18 cellular contexts compared by ENCODE assay signal in genomic region chr1:107637101-107637500, GRCh38.
DNase-seq lines count a peak whose midpoint lies in the region; FAIRE-seq and TF ChIP-seq lines count a peak whose summit lies in the region.
"Had no signal": no experiment of that assay in that cellular context is flagged by ENCODE, and none has a peak within 500 bp of the region (broad histone marks: within the 10 kb centered on the region; RNA-seq: fewer than 3 reads in every experiment).

No MANE protein-coding gene starts in this region.

- DNase-seq in Caki2 (ENCODE audit: low read depth) (peak; percentile 8), LHCN-M2 (ENCODE audit: low read depth) (peak; percentile 39), astrocyte (ENCODE audit: low read depth) (peak; percentile 41), iris pigment epithelial cell (ENCODE audit: low read depth) (peak; percentile 12), transverse colon (no peak), foreskin melanocyte (no peak), H9 (no peak)
- DNase-seq: C1 segment of cervical spinal cord; CD4-positive, alpha-beta T cell; DMS79; EL; GOT3; HCEC 1CT; HFFc6 had no signal

- H3K4ac ChIP-seq in H9 (ENCODE audit: low read depth, low read length): no peak overlapping the region

- no peak overlapping the region for H3K14ac ChIP-seq in H9 (ENCODE audit: insufficient read depth, low read length)

- in situ Hi-C loops in Caki2 (cut with HindIII; ENCODE audit: low pct_unique_long_range_greater_than_20kb, low sequenced_read_pairs) (no loop called here), transverse colon (cut with MboI; ENCODE audit: low pct_ligation_motif_present in 1 of 4, low pct_unique_long_range_greater_than_20kb in 1 of 4, low sequenced_read_pairs in 3 of 4) (no loop called here)

- peaks cover 2% of the 10 kb centered on the region for H3K9me3 Mint-ChIP-seq in astrocyte (ENCODE audit: unreplicated experiment)
- peaks cover 0 to 2% of the 10 kb centered on the region in 2 experiments; a peak in 1 of 5 replicates for H3K9me3 Mint-ChIP-seq in H9

- no peak overlapping the region for H4K91ac ChIP-seq in H9 (ENCODE audit: insufficient read length, low read depth, low read length)

- H4K20me1 ChIP-seq in astrocyte (ENCODE audit: insufficient read depth, low read length) (no peaks in the 10 kb centered on the region), H9 (ENCODE audit: control insufficient read depth, insufficient read depth, insufficient read length) (no peaks in the 10 kb centered on the region)

- no peak overlapping the region for H4K5ac ChIP-seq in H9 (ENCODE audit: insufficient read length, low read depth, low read length)

- no peak overlapping the region for H2BK5ac ChIP-seq in H9 (ENCODE audit: insufficient read length, low read length)

- WGBS in transverse colon (ENCODE audit: low coverage in 1 of 2), 2 donors: 84 to 89% methylated on average over 4 to 6 of the region's 6 CpGs
- WGBS in H9 (ENCODE audit: extremely low coverage, insufficient read length, low lambda C conversion rate): no CpG with 5 or more reads among the region's 6 CpGs

- no peak overlapping the region for H2BK15ac ChIP-seq in H9 (ENCODE audit: low read depth, low read length)

- no peak overlapping the region for H2BK12ac ChIP-seq in H9 (ENCODE audit: insufficient read length, low read depth, low read length)

- H3K4me3 Mint-ChIP-seq in astrocyte (ENCODE audit: unreplicated experiment) (no peak overlapping the region), H9 (no peak overlapping the region)
- H3K4me3 Mint-ChIP-seq: B cell; CD4-positive, alpha-beta T cell; HFFc6 had no signal

- FAIRE-seq in astrocyte (lab: Jason Lieb, UNC): no peak
- FAIRE-seq: G401.6, GM12891 had no signal

- H3K4me1 ChIP-seq in astrocyte (ENCODE audit: insufficient read depth, low read length) (no peaks in the 10 kb centered on the region), transverse colon (no peaks in the 10 kb centered on the region), H9 (ENCODE audit: insufficient read depth, low read length) (no peaks in the 10 kb centered on the region)

- no peaks in the 10 kb centered on the region for H3K36me3 Mint-ChIP-seq in astrocyte (ENCODE audit: low read depth, unreplicated experiment)
- no peaks in the 10 kb centered on the region for H3K36me3 Mint-ChIP-seq in H9 (ENCODE audit: insufficient read depth in 1 of 3, low read depth in 3 of 3)

- H2AFZ ChIP-seq in astrocyte (ENCODE audit: low read depth, low read length): no peak overlapping the region
- H2AFZ ChIP-seq in H9 (ENCODE audit: low read length): no peak overlapping the region

- H3K27ac ChIP-seq in astrocyte (ENCODE audit: low read depth, low read length) (no peak overlapping the region), transverse colon (no peak overlapping the region), H9 (ENCODE audit: insufficient read length, low read depth, low read length) (no peak overlapping the region)
- H3K27ac ChIP-seq: HL-60 had no signal

- H3K9me3 ChIP-seq in astrocyte (ENCODE audit: insufficient read depth, low read depth, low read length) (no peaks in the 10 kb centered on the region), transverse colon (no peaks in the 10 kb centered on the region), H9 (ENCODE audit: control insufficient read depth, low read depth, low read length) (no peaks in the 10 kb centered on the region)

- H3K27ac Mint-ChIP-seq in astrocyte (ENCODE audit: unreplicated experiment) (no peak overlapping the region), H9 (no peak overlapping the region)
- H3K27ac Mint-ChIP-seq: B cell; CD4-positive, alpha-beta T cell; HFFc6 had no signal

- H3K4me2 ChIP-seq in astrocyte (ENCODE audit: low read length): no peak overlapping the region
- no peak overlapping the region for H3K4me2 ChIP-seq in H9 (ENCODE audit: insufficient read depth, insufficient read length, low read length)

- H3K27me3 ChIP-seq in astrocyte (ENCODE audit: insufficient read depth, low read length) (no peaks in the 10 kb centered on the region), transverse colon (no peaks in the 10 kb centered on the region), H9 (ENCODE audit: insufficient read depth, low read length) (no peaks in the 10 kb centered on the region)

- H3K27me3 Mint-ChIP-seq in astrocyte (ENCODE audit: low read depth, unreplicated experiment) (no peaks in the 10 kb centered on the region), H9 (ENCODE audit: low read depth) (no peaks in the 10 kb centered on the region)
- H3K27me3 Mint-ChIP-seq: B cell; CD4-positive, alpha-beta T cell had no signal

- H3K9ac ChIP-seq in astrocyte (ENCODE audit: low read length): no peak overlapping the region
- H3K9ac ChIP-seq in H9 (ENCODE audit: extremely low read depth, insufficient read length, low read length): no peak overlapping the region

- H3K4me3 ChIP-seq in astrocyte (ENCODE audit: insufficient read depth, low read depth, low read length) (no peak overlapping the region), transverse colon (no peak overlapping the region)

- no peaks in the 10 kb centered on the region for H3K79me2 ChIP-seq in astrocyte (ENCODE audit: insufficient read depth, low read length)
- H3K79me2 ChIP-seq in H9 (ENCODE audit: insufficient read depth, low read length): no peaks in the 10 kb centered on the region

- H3K36me3 ChIP-seq in astrocyte (ENCODE audit: insufficient read depth, low read length): no peaks in the 10 kb centered on the region
- H3K36me3 ChIP-seq in transverse colon: peaks cover 0 to 15% (median 0%) of the 10 kb centered on the region in 4 donors

- TF ChIP-seq CTCF in astrocyte (IDR thresholded peaks at IDR 0.05; ENCODE audit: insufficient read depth, low read depth, low read length) (no peak), transverse colon (IDR thresholded peaks at IDR 0.05) (no peak), H9 (conservative IDR thresholded peaks at IDR 0.05) (no peak)

- no peak overlapping the region for H3K23ac ChIP-seq in H9 (ENCODE audit: insufficient read length, low read depth, low read length)

- H3K23me2 ChIP-seq in H9 (ENCODE audit: insufficient read length, low read depth, low read length, poor library complexity, severe bottlenecking): no peaks in the 10 kb centered on the region

- no peak for TF ChIP-seq EP300 in transverse colon (IDR thresholded peaks at IDR 0.05; ENCODE audit: low read depth)

- H2BK20ac ChIP-seq in H9 (ENCODE audit: low read depth, low read length, poor library complexity, severe bottlenecking): no peak overlapping the region

- no peak overlapping the region for H2BK120ac ChIP-seq in H9 (ENCODE audit: low read depth, low read length, poor library complexity, severe bottlenecking)

- no peak overlapping the region for H4K8ac ChIP-seq in H9 (replicated peaks; ENCODE audit: insufficient read length, low read depth, low read length)

- H3K4me1 Mint-ChIP-seq in astrocyte (ENCODE audit: low read depth, unreplicated experiment) (no peaks in the 10 kb centered on the region), H9 (no peaks in the 10 kb centered on the region)
- H3K4me1 Mint-ChIP-seq: B cell had no signal

- H3K79me1 ChIP-seq in H9 (ENCODE audit: insufficient read depth, low read depth, low read length, poor library complexity, severe bottlenecking): no peaks in the 10 kb centered on the region

- H3K56ac ChIP-seq in H9 (ENCODE audit: insufficient read length, low read depth, low read length): no peak overlapping the region

- no peak for TF ChIP-seq POLR2A in transverse colon (IDR thresholded peaks at IDR 0.05)

- intact Hi-C loops in transverse colon (cut with DNase I; ENCODE audit: low total_unique reads): no loop called here

- no peak overlapping the region for H2AK5ac ChIP-seq in H9 (ENCODE audit: insufficient read length, low read length)

- H3K18ac ChIP-seq in H9 (ENCODE audit: insufficient read length, low read depth, low read length): no peak overlapping the region

- H3T11ph ChIP-seq in H9 (ENCODE audit: low read length): no peak overlapping the region

Comparison
In these comparisons a context has a peak if more than half of its experiments do, and no peak if none do; other contexts are left out.
1. DNase-seq: peak in Caki2 (single experiment), LHCN-M2 (single experiment), astrocyte (single experiment) and iris pigment epithelial cell (single experiment); none in transverse colon (single experiment), foreskin melanocyte (single experiment) and H9 (single experiment).